Comparison of ENCODE assay signal across 8 cellular contexts in the genomic region with DNA sequence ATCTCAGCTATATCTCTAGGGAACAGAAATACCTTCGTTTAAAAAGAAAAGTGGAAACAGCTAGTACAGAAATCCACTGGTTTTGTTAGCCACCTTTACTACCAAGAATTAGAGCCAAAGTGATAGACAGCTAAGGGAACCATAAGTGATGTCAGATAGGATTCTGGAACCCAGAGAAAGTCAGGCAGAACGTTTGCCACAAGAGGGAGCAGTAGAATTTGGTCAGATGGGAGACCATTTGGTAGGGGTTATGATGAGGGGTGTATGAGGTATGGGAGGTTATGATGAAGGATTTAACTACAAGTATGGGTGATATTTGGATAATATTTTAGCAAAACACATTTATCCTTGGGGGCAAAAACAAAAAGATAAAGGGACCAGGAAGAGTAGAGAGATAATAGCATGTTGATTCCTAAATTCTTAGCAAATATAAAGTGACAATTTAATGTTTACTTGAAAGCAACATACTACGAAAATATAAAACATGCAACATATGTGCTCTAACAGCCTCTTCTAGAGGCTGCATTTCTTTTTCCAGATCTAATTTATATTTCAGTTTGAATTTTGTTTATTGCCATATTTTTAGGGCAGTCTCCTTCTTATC. TPM values are rescaled to one million over a fixed set of nuclear protein-coding genes. Genes with fewer than 3 reads are reported as not detected.
DNase-seq lines count a peak whose midpoint lies in the region; ATAC-seq and TF ChIP-seq lines count a peak whose summit lies in the region.

No MANE protein-coding gene starts in this region.

- peak overlapping the region; percentile 61 to 100 (median 86) for H3K27ac Mint-ChIP-seq in brain
- no peak overlapping the region for H3K27ac Mint-ChIP-seq in neural crest cell (ENCODE audit: unreplicated experiment)

- H3K27me3 ChIP-seq in left ventricle myocardium inferior (ENCODE audit: low read depth) (no peaks in the 10 kb centered on the region), right cardiac atrium (ENCODE audit: control insufficient read depth, insufficient read depth) (no peaks in the 10 kb centered on the region)

- H3K4me3 Mint-ChIP-seq in brain: peak overlapping the region; percentile 81 to 93 (median 91)
- peak overlapping the region; percentile 76 for H3K4me3 Mint-ChIP-seq in neural crest cell

- peak overlapping the region; percentile 78 for H3K27ac ChIP-seq in left ventricle myocardium inferior (replicated peaks)
- H3K27ac ChIP-seq in right cardiac atrium (ENCODE audit: low read length): no peak overlapping the region

- H3K9me3 Mint-ChIP-seq in brain (peaks cover 0 to 20% (median 9%) of the 10 kb centered on the region in 5 experiments), neural crest cell (no peaks in the 10 kb centered on the region)

- H3K4me1 Mint-ChIP-seq in brain (peaks cover 46% of the 10 kb centered on the region), neural crest cell (peaks cover 21% of the 10 kb centered on the region)

- TF ChIP-seq CTCF in left ventricle myocardium inferior (IDR thresholded peaks at IDR 0.05; ENCODE audit: borderline replicate concordance): peak; percentile 66
- TF ChIP-seq CTCF in brain (conservative IDR thresholded peaks at IDR 0.05): peak; percentile 54 to 71
- peak; percentile 61 for TF ChIP-seq CTCF in neural crest cell (conservative IDR thresholded peaks at IDR 0.05)

- peaks cover 83% of the 10 kb centered on the region for H3K4me1 ChIP-seq in left ventricle myocardium inferior
- peaks cover 4% of the 10 kb centered on the region for H3K4me1 ChIP-seq in right cardiac atrium (ENCODE audit: control insufficient read depth, insufficient read depth, low read length)

- WGBS in right cardiac atrium: 38% methylated on average over 3 of the region's 3 CpGs

- H3K9me3 ChIP-seq in left ventricle myocardium inferior (replicated peaks) (no peaks in the 10 kb centered on the region), right cardiac atrium (ENCODE audit: control insufficient read depth, low read length) (no peaks in the 10 kb centered on the region)

- DNase-seq in left ventricle myocardium inferior (no peak), right cardiac atrium (no peak), NCI-H2081 treated with DMSO at 0.1 percent for 48 hours (lab: John Stamatoyannopoulos, UW) (peak; percentile 22), neural crest cell (ENCODE audit: low read depth, low spot score) (no peak)
- no peak for DNase-seq in activated effector memory CD4-positive, alpha-beta T cell treated with anti-CD3 and anti-CD28 coated beads, Interleukin-2, amount 50 U/mL, for 16 hours

- peaks cover 15% of the 10 kb centered on the region for H3K36me3 ChIP-seq in left ventricle myocardium inferior

- peaks cover 24% of the 10 kb centered on the region for H3K27me3 Mint-ChIP-seq in brain
- peaks cover 40% of the 10 kb centered on the region for H3K27me3 Mint-ChIP-seq in neural crest cell (ENCODE audit: low read depth)

- ATAC-seq in right cardiac atrium (no peak), GM18520 (IDR thresholded peaks at IDR 0.05; ENCODE audit: unreplicated experiment) (no peak), HG03196 (IDR thresholded peaks at IDR 0.05; ENCODE audit: unreplicated experiment) (no peak)

- H3K36me3 Mint-ChIP-seq in brain: peaks cover 46% of the 10 kb centered on the region
- H3K36me3 Mint-ChIP-seq in neural crest cell (ENCODE audit: low read depth): no peaks in the 10 kb centered on the region

- intact Hi-C loops in left ventricle myocardium inferior (cut with micrococcal nuclease): no loop called here
- intact Hi-C loops in right cardiac atrium (cut with DNase I): loop anchor here in 1 of 4 donors (5.0 kb wide), 1 partner anchor 104 kb away; no protein-coding TSS in a partner anchor

- H3K4me3 ChIP-seq in left ventricle myocardium inferior (no peak overlapping the region), right cardiac atrium (ENCODE audit: low read length) (no peak overlapping the region)

RNA-seq across cellular contexts. Expression of gene SLC8A1, which starts 3.3 kb away (rescaled TPM):
- 990 TPM for total RNA-seq in left ventricle myocardium inferior
- total RNA-seq in right cardiac atrium: 100 to 1,000 TPM; 761 to 907 (median 821) TPM
- polyA plus RNA-seq in right cardiac atrium: 41.8 TPM
- 7.6 TPM for polyA plus RNA-seq in brain (ENCODE audit: insufficient read depth, low read depth, low replicate concordance)
- 4.2 and 4.7 TPM in 2 replicates for total RNA-seq in neural crest cell

Comparison
In these comparisons a context has a peak if more than half of its experiments do, and no peak if none do; other contexts are left out.
1. RNA of gene SLC8A1, which starts 3.3 kb away (total RNA-seq): 990 TPM in left ventricle myocardium inferior (single experiment) and 761 to 907 TPM in right cardiac atrium; 4.2 to 4.7 TPM in neural crest cell; every median in the first group is over 100 times any median in the second.
2. Peak in every context shown above with its lines, with median percentiles within 50 percentile points of each other: CTCF ChIP-seq.